ENCODE assay signal across 7 cellular contexts in the genomic region with DNA sequence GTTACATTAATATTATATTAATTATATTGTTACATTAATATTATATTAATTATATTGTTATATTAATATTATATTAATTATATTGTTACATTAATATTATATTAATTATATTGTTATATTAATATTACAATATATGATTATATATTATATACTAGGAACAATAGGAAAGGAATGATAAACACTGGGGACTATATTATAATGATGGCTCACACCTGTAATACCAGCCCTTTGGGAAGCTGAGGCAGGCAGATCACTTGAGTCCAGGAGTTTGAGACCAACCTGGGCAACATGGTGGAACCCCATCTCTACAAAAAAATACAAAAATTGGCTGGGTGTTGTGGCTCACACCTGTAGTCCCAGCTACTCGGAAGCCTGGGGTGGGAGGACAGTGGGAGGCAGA. TPM values are rescaled to one million over a fixed set of nuclear protein-coding genes. Genes with fewer than 3 reads are reported as not detected.
"Had no signal": no experiment of that assay in that cellular context is flagged by ENCODE, and none has a peak within 500 bp of the region (broad histone marks: within the 10 kb centered on the region; RNA-seq: fewer than 3 reads in every experiment).

No MANE protein-coding gene starts in this region.

RNA-seq across cellular contexts. Expression of a gene that starts 48.5 kb away (rescaled TPM):
- total RNA-seq: Right ventricle myocardium superior, RPMI7951, SJCRH30, SJSA1, SK-MEL-5, T-cell had no signal
- polyA plus RNA-seq: SK-N-SH had no signal
